In the genomic region with DNA sequence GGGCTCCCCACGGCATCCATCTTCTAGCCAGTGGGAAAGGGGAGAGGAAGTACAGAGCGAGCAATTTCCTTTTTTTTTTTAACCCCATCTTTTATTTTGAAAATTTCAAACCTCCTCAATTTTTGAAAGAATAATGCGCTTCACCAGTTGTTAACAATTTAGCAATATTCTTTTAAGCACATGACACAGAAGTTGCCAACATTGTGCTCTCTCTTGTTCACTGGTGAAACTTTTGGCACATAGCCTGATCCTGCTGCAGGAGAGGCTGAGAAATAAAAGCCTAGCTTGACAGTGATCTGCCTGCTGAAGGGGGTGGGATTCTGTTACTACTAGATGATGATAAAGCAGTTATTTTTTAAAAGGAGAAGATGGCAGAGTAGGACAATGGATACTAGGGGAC, we compare ENCODE assay signal across 9 cellular contexts. TPM values are rescaled to one million over a fixed set of nuclear protein-coding genes. Genes with fewer than 3 reads are reported as not detected.
A peak's percentile ranks its signal among the peaks of the same experiment; 100 is the strongest.
DNase-seq lines count a peak whose midpoint lies in the region; ATAC-seq and TF ChIP-seq lines count a peak whose summit lies in the region.
"Had no signal": no experiment of that assay in that cellular context is flagged by ENCODE, and none has a peak within 500 bp of the region (broad histone marks: within the 10 kb centered on the region; RNA-seq: fewer than 3 reads in every experiment).

No MANE protein-coding gene starts in this region.

- no peak for TF ChIP-seq CTCF in heart left ventricle (IDR thresholded peaks at IDR 0.05)
- TF ChIP-seq CTCF in lower lobe of right lung (IDR thresholded peaks at IDR 0.05) = no peak
- no peak for TF ChIP-seq CTCF in type B pancreatic cell (conservative IDR thresholded peaks at IDR 0.05)

- H3K9me3 Mint-ChIP-seq in activated T-helper 2 cell treated with anti-CD3 and anti-CD28 coated beads, Interferon-gamma antibody, Interleukin-2, Interleukin-4, amounts not matched to agents 10 μg/mL and 5 μg/mL and 100 μg/mL, durations not matched to agents 14 hours and 24 hours and 36 hours = no peaks in the 10 kb centered on the region
- no peaks in the 10 kb centered on the region for H3K9me3 Mint-ChIP-seq in type B pancreatic cell

- H3K27me3 ChIP-seq in heart left ventricle (no peaks in the 10 kb centered on the region), lower lobe of right lung (ENCODE audit: low read depth) (no peaks in the 10 kb centered on the region)

- ATAC-seq in heart left ventricle (peak in 1 of 4 donors; percentile 16), left cardiac atrium (no peak), lower lobe of right lung (no peak), HG03439 (IDR thresholded peaks at IDR 0.05; ENCODE audit: unreplicated experiment) (no peak), HG03469 (IDR thresholded peaks at IDR 0.05; ENCODE audit: unreplicated experiment) (no peak)

- peaks cover 32% of the 10 kb centered on the region for H3K4me1 Mint-ChIP-seq in activated T-helper 2 cell treated with anti-CD3 and anti-CD28 coated beads, Interferon-gamma antibody, Interleukin-2, Interleukin-4, amounts not matched to agents 10 μg/mL and 5 μg/mL and 100 μg/mL, durations not matched to agents 14 hours and 24 hours and 36 hours (ENCODE audit: low read depth)
- H3K4me1 Mint-ChIP-seq in type B pancreatic cell (ENCODE audit: unreplicated experiment) = peaks cover 29% of the 10 kb centered on the region

- peak overlapping the region; percentile 78 for H3K27ac Mint-ChIP-seq in activated T-helper 2 cell treated with anti-CD3 and anti-CD28 coated beads, Interferon-gamma antibody, Interleukin-2, Interleukin-4, amounts not matched to agents 10 μg/mL and 5 μg/mL and 100 μg/mL, durations not matched to agents 14 hours and 24 hours and 36 hours
- H3K27ac Mint-ChIP-seq in type B pancreatic cell = peak overlapping the region; percentile 68

- peak overlapping the region in 8 of 12 donors; percentile 0 to 99 (median 80) for H3K4me3 ChIP-seq in heart left ventricle
- peak overlapping the region; percentile 89 for H3K4me3 ChIP-seq in lower lobe of right lung

- H3K27me3 Mint-ChIP-seq in activated T-helper 2 cell treated with anti-CD3 and anti-CD28 coated beads, Interferon-gamma antibody, Interleukin-2, Interleukin-4, amounts not matched to agents 10 μg/mL and 5 μg/mL and 100 μg/mL, durations not matched to agents 14 hours and 24 hours and 36 hours (ENCODE audit: low read depth) = no peaks in the 10 kb centered on the region
- no peaks in the 10 kb centered on the region for H3K27me3 Mint-ChIP-seq in type B pancreatic cell

- DNase-seq in heart left ventricle = peak in 1 of 5 donors; percentile 37
- DNase-seq in left cardiac atrium = no peak
- no peak for DNase-seq in activated T-helper 2 cell treated with anti-CD3 and anti-CD28 coated beads, Interferon-gamma antibody, Interleukin-2, Interleukin-4, amounts not matched to agents 10 μg/mL and 5 μg/mL and 100 μg/mL, durations not matched to agents 14 hours and 24 hours and 36 hours (ENCODE audit: low spot score)
- DNase-seq in lower lobe of right lung = no peak
- DNase-seq in type B pancreatic cell (ENCODE audit: extremely low spot score, unreplicated experiment) = no peak
- DNase-seq in KG1 (lab: John Stamatoyannopoulos, UW) = no peak

- H3K9me3 ChIP-seq in heart left ventricle (no peaks in the 10 kb centered on the region), lower lobe of right lung (no peaks in the 10 kb centered on the region)

- 30 to 39% (median 31%) methylated on average over 3 of the region's 3 CpGs for WGBS in heart left ventricle, 4 donors

- peaks cover 0 to 10% (median 0%) of the 10 kb centered on the region in 9 donors for H3K36me3 ChIP-seq in heart left ventricle
- H3K36me3 ChIP-seq in lower lobe of right lung = no peaks in the 10 kb centered on the region

- H3K27ac ChIP-seq in heart left ventricle (peak overlapping the region; percentile 94 to 99 (median 98)), lower lobe of right lung (peak overlapping the region; percentile 99)

- no peak for TF ChIP-seq POLR2A in heart left ventricle (IDR thresholded peaks at IDR 0.05)

- H3K4me1 ChIP-seq in heart left ventricle (peaks cover 13 to 53% (median 45%) of the 10 kb centered on the region in 12 donors), lower lobe of right lung (peaks cover 48% of the 10 kb centered on the region)

- peaks cover 7% of the 10 kb centered on the region for H3K36me3 Mint-ChIP-seq in activated T-helper 2 cell treated with anti-CD3 and anti-CD28 coated beads, Interferon-gamma antibody, Interleukin-2, Interleukin-4, amounts not matched to agents 10 μg/mL and 5 μg/mL and 100 μg/mL, durations not matched to agents 14 hours and 24 hours and 36 hours (ENCODE audit: low read depth)
- no peaks in the 10 kb centered on the region for H3K36me3 Mint-ChIP-seq in type B pancreatic cell

- peak overlapping the region; percentile 78 for H3K4me3 Mint-ChIP-seq in activated T-helper 2 cell treated with anti-CD3 and anti-CD28 coated beads, Interferon-gamma antibody, Interleukin-2, Interleukin-4, amounts not matched to agents 10 μg/mL and 5 μg/mL and 100 μg/mL, durations not matched to agents 14 hours and 24 hours and 36 hours (ENCODE audit: low read depth)
- peak overlapping the region; percentile 79 for H3K4me3 Mint-ChIP-seq in type B pancreatic cell

- intact Hi-C loops in heart left ventricle (cut with DNase I) (loop anchor here (1.0 to 10.0 kb wide), 15 partner anchors 44 to 402 kb away; a partner anchor contains a TSS), left cardiac atrium (cut with DNase I) (no loop called here), lower lobe of right lung (cut with DNase I) (no loop called here)
- intact Hi-C loops in activated T-helper 2 cell treated with anti-CD3 and anti-CD28 coated beads, Interferon-gamma antibody, Interleukin-2, Interleukin-4, amounts not matched to agents 10 μg/mL and 5 μg/mL and 100 μg/mL, durations not matched to agents 14 hours and 24 hours and 36 hours (cut with micrococcal nuclease) = loop anchor here (5.0 kb wide), 2 partner anchors 174 to 194 kb away; a partner anchor contains a TSS

RNA-seq across cellular contexts. Expression of a gene that starts 12.9 kb away (rescaled TPM):
- total RNA-seq in heart left ventricle (10 to 100 TPM; 30.3 to 61.9 (median 37.0) TPM), left cardiac atrium (10 to 100 TPM; 35.4 to 38.2 TPM), lower lobe of right lung (56.3 TPM), type B pancreatic cell (ENCODE audit: low replicate concordance) (41.1 and 51.1 TPM in 2 replicates)
- 10 to 100 TPM; 38.6 to 39.1 TPM for polyA plus RNA-seq in heart left ventricle
- total RNA-seq in activated T-helper 2 cell treated with anti-CD3 and anti-CD28 coated beads, Interferon-gamma antibody, Interleukin-2, Interleukin-4, amounts not matched to agents 10 μg/mL and 5 μg/mL and 100 μg/mL, durations not matched to agents 14 hours and 24 hours and 36 hours = 31.0 and 36.2 TPM in 2 replicates

RNA-seq across cellular contexts. Expression of a gene that starts 13.1 kb away (rescaled TPM):
- total RNA-seq in heart left ventricle = 1 to 10 TPM; 1.5 to 3.3 (median 1.8) TPM
- 1 to 10 TPM in 1 of 2 donors, under 1 TPM in 1; 0.65 to 1.4 TPM for polyA plus RNA-seq in heart left ventricle
- total RNA-seq in left cardiac atrium = 1 to 10 TPM; 1.4 to 2.3 TPM
- 1.8 and 1.9 TPM in 2 replicates for total RNA-seq in activated T-helper 2 cell treated with anti-CD3 and anti-CD28 coated beads, Interferon-gamma antibody, Interleukin-2, Interleukin-4, amounts not matched to agents 10 μg/mL and 5 μg/mL and 100 μg/mL, durations not matched to agents 14 hours and 24 hours and 36 hours
- total RNA-seq in lower lobe of right lung = 4.4 TPM
- 1.4 and 2.2 TPM in 2 replicates for total RNA-seq in type B pancreatic cell (ENCODE audit: low replicate concordance)

RNA-seq across cellular contexts. Expression of a gene that starts 38.9 kb away (rescaled TPM):
- not detected for total RNA-seq in heart left ventricle
- polyA plus RNA-seq in heart left ventricle = not detected
- not detected for total RNA-seq in left cardiac atrium
- not detected in 2 replicates for total RNA-seq in activated T-helper 2 cell treated with anti-CD3 and anti-CD28 coated beads, Interferon-gamma antibody, Interleukin-2, Interleukin-4, amounts not matched to agents 10 μg/mL and 5 μg/mL and 100 μg/mL, durations not matched to agents 14 hours and 24 hours and 36 hours
- not detected for total RNA-seq in lower lobe of right lung
- not detected in 2 replicates for total RNA-seq in type B pancreatic cell (ENCODE audit: low replicate concordance)
- polyA plus RNA-seq: esophagus had no signal

RNA-seq across cellular contexts. Expression of a gene that starts 44.4 kb away (rescaled TPM):
- total RNA-seq in heart left ventricle (10 to 100 TPM in 8 of 9 donors, 1 to 10 TPM in 1; 8.4 to 22.1 (median 15.7) TPM), left cardiac atrium (10 to 100 TPM; 15.4 to 16.0 TPM), lower lobe of right lung (30.3 TPM), type B pancreatic cell (ENCODE audit: low replicate concordance) (20.5 and 35.9 TPM in 2 replicates)
- 10 to 100 TPM in 1 of 2 donors, 1 to 10 TPM in 1; 4.9 to 18.0 TPM for polyA plus RNA-seq in heart left ventricle
- total RNA-seq in activated T-helper 2 cell treated with anti-CD3 and anti-CD28 coated beads, Interferon-gamma antibody, Interleukin-2, Interleukin-4, amounts not matched to agents 10 μg/mL and 5 μg/mL and 100 μg/mL, durations not matched to agents 14 hours and 24 hours and 36 hours = 13.7 and 19.9 TPM in 2 replicates

RNA-seq across cellular contexts. Expression of a gene that starts 55.4 kb away (rescaled TPM):
- 10 to 100 TPM in 5 of 9 donors, 1 to 10 TPM in 4; 8.4 to 21.0 (median 10.6) TPM for total RNA-seq in heart left ventricle
- 1 to 10 TPM; 7.9 to 8.1 TPM for polyA plus RNA-seq in heart left ventricle
- 1 to 10 TPM; 8.6 TPM for total RNA-seq in left cardiac atrium
- 9.2 and 11.1 TPM in 2 replicates for total RNA-seq in activated T-helper 2 cell treated with anti-CD3 and anti-CD28 coated beads, Interferon-gamma antibody, Interleukin-2, Interleukin-4, amounts not matched to agents 10 μg/mL and 5 μg/mL and 100 μg/mL, durations not matched to agents 14 hours and 24 hours and 36 hours
- total RNA-seq in lower lobe of right lung = 9.0 TPM
- total RNA-seq in type B pancreatic cell (ENCODE audit: low replicate concordance) = 10.8 and 14.9 TPM in 2 replicates

Comparison
In these comparisons a context has a peak if more than half of its experiments do, and no peak if none do; other contexts are left out.
1. intact Hi-C loops: an anchor here in heart left ventricle (1.0 to 10.0 kb wide) and activated T-helper 2 cell treated with anti-CD3 and anti-CD28 coated beads, Interferon-gamma antibody, Interleukin-2, Interleukin-4, amounts not matched to agents 10 μg/mL and 5 μg/mL and 100 μg/mL, durations not matched to agents 14 hours and 24 hours and 36 hours (5.0 kb wide); none called in left cardiac atrium and lower lobe of right lung.